In genomic region chr4:13243152-13243551, GRCh38 we compare ENCODE assay signal across 35 cellular contexts.
"Had no signal": no experiment of that assay in that cellular context is flagged by ENCODE, and none has a peak within 500 bp of the region (broad histone marks: within the 10 kb centered on the region; RNA-seq: fewer than 3 reads in every experiment).

No MANE protein-coding gene starts in this region.

- DNase-seq: Karpas-422, Kasumi-1, MG63, MM.1S, MV-4-11, NCI-H1048, NCI-H1092, NCI-H1092 treated with DMSO at 0.1 percent for 48 hours, NCI-H1105, NCI-H1105 treated with DMSO at 0.1 percent for 48 hours, NCI-H1417, NCI-H1417 treated with DMSO at 0.1 percent for 48 hours, NCI-H1436, NCI-H1436 treated with DMSO at 0.1 percent for 48 hours, NCI-H146, NCI-H1694, NCI-H1694 treated with DMSO at 0.1 percent for 48 hours, NCI-H187, NCI-H187 treated with DMSO at 0.1 percent for 48 hours, NCI-H1930, NCI-H2029, NCI-H2029 treated with DMSO at 0.1 percent for 48 hours, NCI-H2081, NCI-H2081 treated with DMSO at 0.1 percent for 48 hours, NCI-H2107, NCI-H2171, NCI-H2171 treated with DMSO at 0.1 percent for 48 hours, NCI-H2227 treated with DMSO at 0.1 percent for 48 hours, NCI-H226, NCI-H345, NCI-H446, NCI-H446 treated with DMSO at 0.1 percent for 48 hours, NCI-H510A, NCI-H510A treated with DMSO at 0.1 percent for 48 hours, NCI-H524 had no signal

- H3K27me3 ChIP-seq: MG63 had no signal

- H3K36me3 ChIP-seq: MG63 had no signal

- H3K4me3 ChIP-seq: MG63 had no signal

- H3K9me3 ChIP-seq: MG63 had no signal
